Comparison of ENCODE assay signal across 36 cellular contexts in genomic region chr5:1899201-1899600, GRCh38. TPM values are rescaled to one million over a fixed set of nuclear protein-coding genes. Genes with fewer than 3 reads are reported as not detected.
"Had no signal": no experiment of that assay in that cellular context is flagged by ENCODE, and none has a peak within 500 bp of the region (broad histone marks: within the 10 kb centered on the region; RNA-seq: fewer than 3 reads in every experiment).

No MANE protein-coding gene starts in this region.

- H3K9me3 Mint-ChIP-seq: memory B cell; natural killer cell treated with Interleukin-12 subunit alpha and Interleukin-12 subunit beta and Interleukin-15 and Interleukin-18, amount 100 ng/mL, for 72 hours had no signal

- H3K4me1 ChIP-seq: left lung, parathyroid adenoma, psoas muscle, right atrium auricular region, right lobe of liver, transverse colon, upper lobe of left lung, vagina had no signal

- H3K4me2 ChIP-seq: smooth muscle cell had no signal

- H3K9me3 ChIP-seq: mucosa of descending colon, psoas muscle, right lobe of liver, transverse colon, upper lobe of left lung, vagina had no signal

- DNase-seq: hypothalamus; immature natural killer cell; kidney; left colon; midbrain; mucosa of descending colon; naive thymus-derived CD4-positive, alpha-beta T cell; nucleus accumbens; stimulated activated CD4-positive, alpha-beta T cell treated with anti-CD3 and anti-CD28 coated beads, Interleukin-12 subunit alpha, Interleukin-12 subunit beta, amount 100 ng/mL, for 4 hours; stimulated activated CD4-positive, alpha-beta T cell treated with anti-CD3 and anti-CD28 coated beads, Interleukin-15, amount 100 ng/mL, for 24 hours; stimulated activated CD4-positive, alpha-beta T cell treated with anti-CD3 and anti-CD28 coated beads, Interleukin-2, amount 100 ng/mL, for 24 hours; stimulated activated CD4-positive, alpha-beta T cell treated with anti-CD3 and anti-CD28 coated beads, Interleukin-4, amount 100 ng/mL, for 1 hour; stimulated activated naive CD4-positive, alpha-beta T cell treated with Interleukin-2 at 50 U/mL for 16 hours; stimulated activated naive CD8-positive, alpha-beta T cell treated with anti-CD3 and anti-CD28 coated beads, Interleukin-15, amount 100 ng/mL, for 72 hours; substantia nigra; transverse colon; upper lobe of left lung had no signal

- H3K36me3 Mint-ChIP-seq: immature natural killer cell, memory B cell had no signal

- H2AFZ ChIP-seq: parathyroid adenoma had no signal

- H3K4me3 ChIP-seq: left lung, mucosa of descending colon, psoas muscle, right atrium auricular region, right lobe of liver, smooth muscle cell, transverse colon, upper lobe of left lung, vagina had no signal

- H3K27me3 ChIP-seq: right atrium auricular region, right lobe of liver, transverse colon, upper lobe of left lung, vagina had no signal

- H3K4me3 Mint-ChIP-seq: immature natural killer cell; memory B cell; naive thymus-derived CD4-positive, alpha-beta T cell; natural killer cell treated with Interleukin-12 subunit alpha and Interleukin-12 subunit beta and Interleukin-15 and Interleukin-18, amount 100 ng/mL, for 72 hours; stimulated activated naive CD8-positive, alpha-beta T cell treated with anti-CD3 and anti-CD28 coated beads, Interleukin-15, amount 100 ng/mL, for 72 hours had no signal

- H3K27ac Mint-ChIP-seq: immature natural killer cell; memory B cell; naive thymus-derived CD4-positive, alpha-beta T cell; natural killer cell treated with Interleukin-12 subunit alpha and Interleukin-12 subunit beta and Interleukin-15 and Interleukin-18, amount 100 ng/mL, for 72 hours; stimulated activated naive CD8-positive, alpha-beta T cell treated with anti-CD3 and anti-CD28 coated beads, Interleukin-15, amount 100 ng/mL, for 72 hours had no signal

- H3K36me3 ChIP-seq: left lung, right atrium auricular region, right lobe of liver, transverse colon, upper lobe of left lung, vagina had no signal

- H3K4me1 Mint-ChIP-seq: immature natural killer cell; memory B cell; stimulated activated naive CD8-positive, alpha-beta T cell treated with anti-CD3 and anti-CD28 coated beads, Interleukin-15, amount 100 ng/mL, for 72 hours had no signal

- ATAC-seq: left colon; left lung; mucosa of descending colon; naive thymus-derived CD4-positive, alpha-beta T cell; natural killer cell treated with Interleukin-12 subunit alpha and Interleukin-12 subunit beta and Interleukin-15 and Interleukin-18, amount 100 ng/mL, for 72 hours; psoas muscle; right lobe of liver; stimulated activated naive CD8-positive, alpha-beta T cell treated with anti-CD3 and anti-CD28 coated beads, Interleukin-15, amount 100 ng/mL, for 72 hours had no signal

- H3K9ac ChIP-seq: parathyroid adenoma had no signal

- H3K27ac ChIP-seq: left lung, parathyroid adenoma, psoas muscle, right atrium auricular region, right lobe of liver, transverse colon, upper lobe of left lung, vagina had no signal

RNA-seq across cellular contexts. Expression of gene IRX4, which starts 16.5 kb away (rescaled TPM):
- total RNA-seq: kidney; left colon; left lung; liver; lung microvascular endothelial cell; mesenteric fat pad; mucosa of descending colon; myocyte; naive thymus-derived CD4-positive, alpha-beta T cell; natural killer cell treated with Interleukin-12 subunit alpha and Interleukin-12 subunit beta and Interleukin-15 and Interleukin-18, amount 100 ng/mL, for 72 hours; osteocyte; posterior vena cava; renal cortical epithelial cell; right atrium auricular region; right lobe of liver; temporal lobe; transverse colon; urinary bladder had no signal
- polyA plus RNA-seq: immature natural killer cell; liver; naive thymus-derived CD4-positive, alpha-beta T cell; neural cell; urinary bladder had no signal
